Comparison of ENCODE assay signal across 1 cellular context in the genomic region with DNA sequence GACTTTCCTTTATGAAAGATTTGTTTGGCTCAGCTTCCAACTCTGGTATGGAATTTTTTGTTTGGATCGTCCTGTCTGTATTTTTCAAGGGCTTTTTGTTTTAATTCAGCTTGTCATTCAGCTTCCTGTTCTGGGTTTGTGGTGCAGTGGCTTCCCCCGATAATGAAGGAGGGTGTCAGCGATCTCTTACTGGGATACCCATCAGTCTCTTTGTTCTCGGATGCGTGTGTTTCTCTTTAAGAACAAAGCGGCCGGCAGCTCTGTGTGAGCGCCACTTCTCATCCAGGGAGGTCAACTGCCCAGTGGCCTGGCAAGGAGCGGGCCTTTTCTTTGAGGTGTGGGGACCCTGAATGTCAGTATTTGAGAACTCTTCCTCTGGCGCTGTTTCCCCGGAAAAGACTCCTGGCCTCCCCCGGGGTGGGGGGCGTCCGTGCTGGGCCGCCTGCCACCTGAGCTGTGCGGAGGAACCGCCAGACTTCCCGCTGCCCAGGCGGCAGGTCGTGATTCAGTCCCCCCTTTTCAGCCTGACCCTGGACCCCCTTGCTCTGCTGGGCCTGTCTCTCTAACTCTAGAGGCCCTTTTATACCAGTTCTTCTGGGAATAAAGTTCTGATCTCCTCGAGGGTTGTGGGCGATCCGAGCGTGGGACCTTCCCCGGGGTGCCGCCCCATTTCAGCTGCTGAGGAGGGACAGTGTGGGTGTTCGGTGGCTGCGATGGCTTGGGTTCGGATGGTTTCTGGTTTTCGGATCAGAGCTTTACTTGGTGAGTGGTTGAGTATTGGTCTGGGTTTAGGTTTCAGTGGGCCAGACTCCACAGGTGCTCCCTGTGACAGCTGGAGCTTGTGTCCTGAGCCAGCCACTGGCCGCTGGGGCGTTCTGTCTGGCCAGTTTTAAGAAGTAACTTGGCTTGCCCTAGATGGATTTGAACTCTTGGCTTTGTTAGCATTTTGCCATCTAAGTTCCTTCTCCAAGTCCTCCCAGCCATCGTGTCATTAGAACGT.
TF ChIP-seq lines count a peak whose summit lies in the region.

No MANE protein-coding gene starts in this region.

TF ChIP-seq in GM12891, 5 proteins besides CTCF, POLR2A, EP300 and RAD21:
- TF ChIP-seq PAX5 (IDR thresholded peaks at IDR 0.05; ENCODE audit: insufficient read depth, low read length, severe bottlenecking) = no peak
- TF ChIP-seq POLR2AphosphoS5 (IDR thresholded peaks at IDR 0.05; ENCODE audit: low read depth, low read length) = no peak
- no peak for TF ChIP-seq SPI1 (IDR thresholded peaks at IDR 0.05; ENCODE audit: low read depth, low read length)
- no peak for TF ChIP-seq POU2F2 (IDR thresholded peaks at IDR 0.05; ENCODE audit: low read depth, low read length)
- no peak for TF ChIP-seq TAF1 (IDR thresholded peaks at IDR 0.05; ENCODE audit: low read depth, low read length)
